Comparison of ENCODE assay signal across 25 cellular contexts in genomic region chr9:114634387-114634786, GRCh38. TPM values are rescaled to one million over a fixed set of nuclear protein-coding genes. Genes with fewer than 3 reads are reported as not detected.
"Had no signal": no experiment of that assay in that cellular context is flagged by ENCODE, and none has a peak within 500 bp of the region (broad histone marks: within the 10 kb centered on the region; RNA-seq: fewer than 3 reads in every experiment).

No MANE protein-coding gene starts in this region.

- DNase-seq: IMR-90, Kasumi-1, KG1, MM.1S, MV-4-11, NCI-H1048, NCI-H1105, NCI-H1417, NCI-H1436 treated with DMSO at 0.1 percent for 48 hours, NCI-H1694, NCI-H187 treated with DMSO at 0.1 percent for 48 hours, NCI-H2029 treated with DMSO at 0.1 percent for 48 hours, NCI-H2227 treated with DMSO at 0.1 percent for 48 hours, NCI-H524 treated with DMSO at 0.1 percent for 48 hours, NCI-H69, NCI-H774, SHP77 treated with DMSO at 0.1 percent for 48 hours, SJCRH30 had no signal

- H3K9me3 ChIP-seq: SJCRH30 had no signal

- ATAC-seq: HepG2, Panc1, Right ventricle myocardium inferior, SK-N-SH treated with all-trans-retinoic acid at 6 μM for 48 hours had no signal

RNA-seq across cellular contexts. Expression of gene TEX53, which starts 23.2 kb away (rescaled TPM):
- total RNA-seq: HepG2, HT1080, IMR-90, M059J, NCI-H460, Right ventricle myocardium inferior, SJCRH30 had no signal

RNA-seq across cellular contexts. Expression of gene TEX48, which starts 47.6 kb away (rescaled TPM):
- total RNA-seq: HepG2, IMR-90, M059J, NCI-H460, Right ventricle myocardium inferior, SJCRH30 had no signal
